In the genomic region with DNA sequence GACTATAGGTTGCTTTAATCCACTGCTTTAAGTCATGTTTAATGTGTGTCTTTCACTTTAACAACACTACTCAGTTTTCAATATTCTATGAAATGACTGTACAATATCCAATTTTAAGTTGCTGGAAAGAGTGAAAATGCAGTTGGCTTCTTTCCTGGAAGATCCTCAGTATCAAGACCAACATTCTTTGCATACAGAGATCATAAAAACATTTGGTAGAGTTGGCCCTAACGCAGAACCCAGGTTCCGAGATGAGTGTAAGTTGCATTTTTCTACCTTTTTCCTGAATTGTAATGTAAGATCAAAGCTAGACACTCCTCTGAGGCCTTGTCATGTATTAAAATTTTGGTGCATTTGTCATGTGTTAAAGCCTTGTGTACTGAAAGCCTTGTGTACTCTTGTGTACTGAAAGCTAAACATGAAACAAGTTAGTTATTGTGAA, we compare ENCODE assay signal across 12 cellular contexts. TPM values are rescaled to one million over a fixed set of nuclear protein-coding genes. Genes with fewer than 3 reads are reported as not detected.
A peak's percentile ranks its signal among the peaks of the same experiment; 100 is the strongest.
DNase-seq lines count a peak whose midpoint lies in the region; ATAC-seq and TF ChIP-seq lines count a peak whose summit lies in the region.
"Had no signal": no experiment of that assay in that cellular context is flagged by ENCODE, and none has a peak within 500 bp of the region (broad histone marks: within the 10 kb centered on the region; RNA-seq: fewer than 3 reads in every experiment).

No MANE protein-coding gene starts in this region.

- H3K9me3 Mint-ChIP-seq in CD14-positive monocyte, result no peaks in the 10 kb centered on the region
- H3K9me3 Mint-ChIP-seq in nephron, result no peaks in the 10 kb centered on the region

- H3K4me3 Mint-ChIP-seq in CD14-positive monocyte, result no peak overlapping the region
- no peak overlapping the region for H3K4me3 Mint-ChIP-seq in nephron

- H3K27ac Mint-ChIP-seq in CD14-positive monocyte (peak overlapping the region; percentile 33 to 89 (median 75)), nephron (peak overlapping the region in 2 of 3 experiments; percentile 57 to 65)

- H3K36me3 ChIP-seq in brain microvascular endothelial cell (replicated peaks), result peaks cover 6% of the 10 kb centered on the region

- ATAC-seq in HG03045 (IDR thresholded peaks at IDR 0.05; ENCODE audit: unreplicated experiment), result no peak
- ATAC-seq in HG03520 (IDR thresholded peaks at IDR 0.05; ENCODE audit: unreplicated experiment), result no peak

- TF ChIP-seq CTCF in CD14-positive monocyte (IDR thresholded peaks at IDR 0.05) (no peak), brain microvascular endothelial cell (IDR thresholded peaks at IDR 0.05; ENCODE audit: low read depth, low read length, missing control alignments) (no peak), nephron (IDR thresholded peaks at IDR 0.05; ENCODE audit: unreplicated experiment in 3 of 3) (no peak)

- peaks cover 32% of the 10 kb centered on the region for H3K4me1 Mint-ChIP-seq in CD14-positive monocyte
- peaks cover 16% of the 10 kb centered on the region for H3K4me1 Mint-ChIP-seq in nephron

- peak overlapping the region; percentile 65 for H3K27ac ChIP-seq in brain microvascular endothelial cell

- DNase-seq in CD14-positive monocyte (ENCODE audit: low spot score) (no peak), HT1080 (ENCODE audit: low read depth) (peak; percentile 47), brain microvascular endothelial cell (peak; percentile 58), epidermal melanocyte (ENCODE audit: insufficient read length, low spot score) (no peak), NCI-H2227 (lab: John Stamatoyannopoulos, UW; ENCODE audit: unreplicated experiment) (no peak)
- DNase-seq: activated effector memory CD4-positive, alpha-beta T cell treated with Interleukin-2 at 50 U/mL for 16 hours; NCI-H510A; stimulated activated CD4-positive, alpha-beta T cell treated with anti-CD3 and anti-CD28 coated beads, Interleukin-12 subunit alpha, Interleukin-12 subunit beta, amount 100 ng/mL, for 4 hours had no signal

- intact Hi-C loops in CD14-positive monocyte (cut with micrococcal nuclease), result no loop called here

- no peaks in the 10 kb centered on the region for H3K27me3 ChIP-seq in brain microvascular endothelial cell (replicated peaks)

- H3K27me3 Mint-ChIP-seq in CD14-positive monocyte (ENCODE audit: low read depth in 3 of 3), result no peaks in the 10 kb centered on the region
- H3K27me3 Mint-ChIP-seq in nephron (ENCODE audit: low read depth), result no peaks in the 10 kb centered on the region

- H3K36me3 Mint-ChIP-seq in CD14-positive monocyte, result peaks cover 43 to 54% of the 10 kb centered on the region in 2 donors
- peaks cover 32% of the 10 kb centered on the region for H3K36me3 Mint-ChIP-seq in nephron (ENCODE audit: low read depth)

- in situ Hi-C loops in brain microvascular endothelial cell (cut with HindIII; ENCODE audit: low pct_ligation_motif_present, low sequenced_read_pairs), result no loop called here

- no peak overlapping the region for H3K4me3 ChIP-seq in brain microvascular endothelial cell (ENCODE audit: low read depth, low read length)

RNA-seq across cellular contexts. Expression of gene TNFRSF11A, which starts 42.9 kb away (rescaled TPM):
- under 1 TPM; 0.05 to 0.67 TPM for polyA plus RNA-seq in CD14-positive monocyte
- 9.8 and 13.1 TPM in 2 replicates for total RNA-seq in HT1080 (2014; rRNA removed; shearing (Covaris generic))
- polyA plus RNA-seq in HT1080 (2015; cell fraction: cytosol; rRNA removed), result 8.5 and 8.7 TPM in 2 replicates
- 7.4 and 9.5 TPM in 2 replicates for polyA plus RNA-seq in HT1080 (2015; cell fraction: nucleus; rRNA removed)
- polyA plus RNA-seq: neural cell had no signal

Comparison
In these comparisons a context has a peak if more than half of its experiments do, and no peak if none do; other contexts are left out.
1. DNase-seq: peak in HT1080 (single experiment) and brain microvascular endothelial cell (single experiment); none in CD14-positive monocyte (single experiment), epidermal melanocyte (single experiment) and NCI-H2227 (single experiment).